ENCODE assay signal across 8 cellular contexts in the genomic region with DNA sequence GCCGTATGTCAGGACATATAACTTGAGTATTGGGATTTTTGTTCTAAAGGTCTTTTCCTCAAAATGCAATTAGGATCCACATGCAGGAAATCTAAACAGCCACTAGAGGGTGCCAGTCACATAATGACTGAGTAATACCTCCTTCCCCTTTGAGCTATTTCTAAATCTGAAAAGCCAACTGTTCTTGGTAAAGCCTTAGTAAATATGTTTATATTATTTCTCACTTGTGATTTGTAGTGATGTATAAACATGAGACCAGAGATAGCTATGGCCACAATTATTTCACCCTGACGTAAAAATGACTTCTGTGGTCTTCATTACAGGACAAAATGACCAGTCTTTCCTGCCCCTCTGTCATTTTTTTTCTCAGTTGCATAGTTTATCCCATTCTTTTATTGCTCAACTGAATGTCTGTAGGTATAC. TPM values are rescaled to one million over a fixed set of nuclear protein-coding genes. Genes with fewer than 3 reads are reported as not detected.
DNase-seq lines count a peak whose midpoint lies in the region; ATAC-seq lines count a peak whose summit lies in the region.

No MANE protein-coding gene starts in this region.

- no peaks in the 10 kb centered on the region for H3K9me3 ChIP-seq in NT2/D1 (ENCODE audit: insufficient read depth, low read length)

- H3K27me3 Mint-ChIP-seq in activated T-cell treated with anti-CD3 and anti-CD28 coated beads, Interleukin-2, amount 50 U/mL, for 24 hours, result no peaks in the 10 kb centered on the region
- H3K27me3 Mint-ChIP-seq in activated T-helper 17 cell treated with anti-CD3 and anti-CD28 coated beads, Interleukin-2, amount 50 U/mL, for 72 hours, result no peaks in the 10 kb centered on the region

- H3K4me1 Mint-ChIP-seq in activated T-cell treated with anti-CD3 and anti-CD28 coated beads, Interleukin-2, amount 50 U/mL, for 24 hours (ENCODE audit: low read depth), result no peaks in the 10 kb centered on the region
- no peaks in the 10 kb centered on the region for H3K4me1 Mint-ChIP-seq in activated T-helper 17 cell treated with anti-CD3 and anti-CD28 coated beads, Interleukin-2, amount 50 U/mL, for 72 hours

- no peaks in the 10 kb centered on the region for H3K36me3 ChIP-seq in NT2/D1 (ENCODE audit: insufficient read depth, insufficient read length, low read length)

- H3K27me3 ChIP-seq in NT2/D1 (ENCODE audit: insufficient read depth, insufficient read length), result no peaks in the 10 kb centered on the region

- DNase-seq in activated T-cell treated with anti-CD3 and anti-CD28 coated beads for 1 hour (ENCODE audit: low read depth) (peak; percentile 18), HS-27A (ENCODE audit: low read depth) (peak; percentile 50), NT2/D1 (ENCODE audit: low read depth, low spot score) (peak; percentile 52), glomerular endothelial cell (ENCODE audit: extremely low read depth, low read depth, low spot score) (peak; percentile 52), renal cortical epithelial cell (ENCODE audit: low read depth) (peak; percentile 73)
- no peak for DNase-seq in activated T-cell treated with anti-CD3 and anti-CD28 coated beads, Interleukin-2, amount 50 U/mL, for 24 hours

- peak; percentile 48 for ATAC-seq in activated T-helper 17 cell treated with anti-CD3 and anti-CD28 coated beads, Interleukin-2, amount 50 U/mL, for 72 hours (replicated peaks)
- no peak for ATAC-seq in HG03565 (IDR thresholded peaks at IDR 0.05; ENCODE audit: unreplicated experiment)

- no peak overlapping the region for H3K4me3 Mint-ChIP-seq in activated T-cell treated with anti-CD3 and anti-CD28 coated beads, Interleukin-2, amount 50 U/mL, for 24 hours
- H3K4me3 Mint-ChIP-seq in activated T-helper 17 cell treated with anti-CD3 and anti-CD28 coated beads, Interleukin-2, amount 50 U/mL, for 72 hours, result no peak overlapping the region

- H3K4me3 ChIP-seq in NT2/D1 (ENCODE audit: insufficient read length, low read depth), result no peak overlapping the region

- H3K9me3 Mint-ChIP-seq in activated T-cell treated with anti-CD3 and anti-CD28 coated beads, Interleukin-2, amount 50 U/mL, for 24 hours, result no peaks in the 10 kb centered on the region
- no peaks in the 10 kb centered on the region for H3K9me3 Mint-ChIP-seq in activated T-helper 17 cell treated with anti-CD3 and anti-CD28 coated beads, Interleukin-2, amount 50 U/mL, for 72 hours

- peaks cover 4% of the 10 kb centered on the region for H3K36me3 Mint-ChIP-seq in activated T-cell treated with anti-CD3 and anti-CD28 coated beads, Interleukin-2, amount 50 U/mL, for 24 hours (ENCODE audit: low read depth)
- peaks cover 5% of the 10 kb centered on the region for H3K36me3 Mint-ChIP-seq in activated T-helper 17 cell treated with anti-CD3 and anti-CD28 coated beads, Interleukin-2, amount 50 U/mL, for 72 hours (ENCODE audit: low read depth)

- H3K27ac Mint-ChIP-seq in activated T-cell treated with anti-CD3 and anti-CD28 coated beads, Interleukin-2, amount 50 U/mL, for 24 hours, result no peak overlapping the region
- H3K27ac Mint-ChIP-seq in activated T-helper 17 cell treated with anti-CD3 and anti-CD28 coated beads, Interleukin-2, amount 50 U/mL, for 72 hours, result no peak overlapping the region

- no peaks in the 10 kb centered on the region for H3K4me1 ChIP-seq in NT2/D1 (ENCODE audit: insufficient read depth, insufficient read length)

- H3K9ac ChIP-seq in NT2/D1 (ENCODE audit: insufficient read length, low read depth), result no peak overlapping the region

RNA-seq across cellular contexts. Expression of a gene that starts 41.0 kb away (rescaled TPM):
- 10 to 100 TPM; 56.7 to 87.0 TPM for total RNA-seq in activated T-helper 17 cell treated with anti-CD3 and anti-CD28 coated beads, Interleukin-2, amount 50 U/mL, for 72 hours
- total RNA-seq in glomerular endothelial cell (33.1 and 39.6 TPM in 2 replicates), renal cortical epithelial cell (37.7 and 46.6 TPM in 2 replicates)
